Comparison of ENCODE assay signal across 8 cellular contexts in the genomic region with DNA sequence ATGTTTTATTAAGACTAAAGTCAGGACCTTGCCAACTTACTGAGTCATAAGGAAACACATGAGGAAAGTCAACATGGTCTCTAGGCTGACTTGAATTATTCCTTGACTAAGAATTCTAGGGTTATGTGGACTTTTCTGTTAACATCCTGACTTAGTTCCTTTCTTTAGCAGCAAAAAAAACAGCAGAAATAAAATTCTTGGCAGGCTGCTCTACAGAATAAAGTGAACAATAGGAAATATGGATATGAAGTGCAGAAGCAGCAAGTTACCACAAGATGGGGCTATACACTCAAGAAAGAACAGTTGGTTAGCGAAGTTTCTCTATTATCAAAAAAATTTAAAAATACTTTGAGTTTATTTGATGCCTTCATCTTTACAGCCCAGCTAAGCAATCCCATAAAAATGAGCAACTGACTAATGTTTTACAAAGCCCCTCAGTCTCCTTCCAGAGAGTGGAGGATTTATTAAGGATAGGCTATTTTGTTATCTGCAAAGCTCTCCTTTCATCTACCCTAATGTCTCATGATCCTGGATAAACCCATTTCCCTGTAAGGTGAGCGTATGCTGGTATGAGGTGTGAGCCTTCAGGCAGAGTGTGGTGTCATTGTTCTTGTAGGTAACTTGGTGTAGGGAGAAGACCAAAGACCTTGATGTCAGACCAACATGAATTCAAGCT. TPM values are rescaled to one million over a fixed set of nuclear protein-coding genes. Genes with fewer than 3 reads are reported as not detected.
DNase-seq lines count a peak whose midpoint lies in the region; ATAC-seq and TF ChIP-seq lines count a peak whose summit lies in the region.

No MANE protein-coding gene starts in this region.

- no peak for ATAC-seq in HG03520 (IDR thresholded peaks at IDR 0.05; ENCODE audit: unreplicated experiment)

- POLR2A ChIA-PET in activated CD4-positive, alpha-beta T cell treated with anti-CD3 and anti-CD28 coated beads, Interleukin-2, amount 10 ng/mL, durations not matched to agents 7 days and 5 days (lab: Charles Lee): no interaction called here

- H3K27ac ChIP-seq in Peyer's patch: no peak overlapping the region

- H3K9me3 Mint-ChIP-seq in activated CD4-positive, alpha-beta T cell treated with anti-CD3 and anti-CD28 coated beads, Interleukin-2, amount 10 ng/mL, durations not matched to agents 7 days and 5 days: no peaks in the 10 kb centered on the region
- no peaks in the 10 kb centered on the region for H3K9me3 Mint-ChIP-seq in neural crest cell

- no peaks in the 10 kb centered on the region for H3K36me3 Mint-ChIP-seq in activated CD4-positive, alpha-beta T cell treated with anti-CD3 and anti-CD28 coated beads, Interleukin-2, amount 10 ng/mL, durations not matched to agents 7 days and 5 days (ENCODE audit: low read depth)
- no peaks in the 10 kb centered on the region for H3K36me3 Mint-ChIP-seq in neural crest cell (ENCODE audit: low read depth)

- H3K9me3 ChIP-seq in Peyer's patch: no peaks in the 10 kb centered on the region

- CTCF ChIA-PET in activated CD4-positive, alpha-beta T cell treated with anti-CD3 and anti-CD28 coated beads, Interleukin-2, amount 10 ng/mL, durations not matched to agents 7 days and 5 days (lab: Charles Lee): interaction anchor here (0.7 to 4.5 kb wide), 7 partner anchors 17 to 342 kb away, joined by 3 to 28 read pairs (median 3); partner anchors contain the start of gene MCF2L2

- peaks cover 2% of the 10 kb centered on the region for H3K27me3 Mint-ChIP-seq in activated CD4-positive, alpha-beta T cell treated with anti-CD3 and anti-CD28 coated beads, Interleukin-2, amount 10 ng/mL, durations not matched to agents 7 days and 5 days
- peaks cover 25% of the 10 kb centered on the region for H3K27me3 Mint-ChIP-seq in neural crest cell (ENCODE audit: low read depth)

- no peaks in the 10 kb centered on the region for H3K36me3 ChIP-seq in Peyer's patch

- H3K4me1 ChIP-seq in Peyer's patch: no peaks in the 10 kb centered on the region

- TF ChIP-seq POLR2A in Peyer's patch (IDR thresholded peaks at IDR 0.05): no peak

- peak; percentile 21 for DNase-seq in activated CD4-positive, alpha-beta T cell treated with anti-CD3 and anti-CD28 coated beads, Interleukin-2, amount 10 ng/mL, durations not matched to agents 7 days and 5 days
- DNase-seq in activated CD4-positive, alpha-beta T cell treated with anti-CD3 and anti-CD28 coated beads, Interleukin-2, amount 50 U/mL, for 4 hours: no peak
- DNase-seq in Peyer's patch: no peak
- peak; percentile 49 for DNase-seq in epithelial cell of esophagus (ENCODE audit: low read depth)
- no peak for DNase-seq in neural crest cell (ENCODE audit: low read depth, low spot score)
- no peak for DNase-seq in mucosa of gallbladder (ENCODE audit: low spot score)

- peaks cover 1% of the 10 kb centered on the region for H3K4me1 Mint-ChIP-seq in activated CD4-positive, alpha-beta T cell treated with anti-CD3 and anti-CD28 coated beads, Interleukin-2, amount 10 ng/mL, durations not matched to agents 7 days and 5 days
- H3K4me1 Mint-ChIP-seq in neural crest cell: no peaks in the 10 kb centered on the region

- TF ChIP-seq CTCF in LNCAP (IDR thresholded peaks at IDR 0.05): peak; percentile 95
- TF ChIP-seq CTCF in Peyer's patch (IDR thresholded peaks at IDR 0.05): peak; percentile 62 to 92 (median 88)
- peak; percentile 75 for TF ChIP-seq CTCF in epithelial cell of esophagus (IDR thresholded peaks at IDR 0.05; ENCODE audit: insufficient read depth, low read depth, low read length, missing control alignments)
- peak; percentile 98 for TF ChIP-seq CTCF in neural crest cell (conservative IDR thresholded peaks at IDR 0.05)

- no peak overlapping the region for H3K4me3 ChIP-seq in Peyer's patch
- no peak overlapping the region for H3K4me3 ChIP-seq in epithelial cell of esophagus (ENCODE audit: low read length)

- no peaks in the 10 kb centered on the region for H3K27me3 ChIP-seq in Peyer's patch

- no peak overlapping the region for H3K4me3 Mint-ChIP-seq in activated CD4-positive, alpha-beta T cell treated with anti-CD3 and anti-CD28 coated beads, Interleukin-2, amount 10 ng/mL, durations not matched to agents 7 days and 5 days
- no peak overlapping the region for H3K4me3 Mint-ChIP-seq in neural crest cell

- no peak overlapping the region for H3K27ac Mint-ChIP-seq in activated CD4-positive, alpha-beta T cell treated with anti-CD3 and anti-CD28 coated beads, Interleukin-2, amount 10 ng/mL, durations not matched to agents 7 days and 5 days
- no peak overlapping the region for H3K27ac Mint-ChIP-seq in neural crest cell (ENCODE audit: unreplicated experiment)

RNA-seq across cellular contexts. Expression of gene MCCC1, which starts 23.1 kb away (rescaled TPM):
- 10 to 100 TPM; 24.0 to 25.1 TPM for total RNA-seq in activated CD4-positive, alpha-beta T cell treated with anti-CD3 and anti-CD28 coated beads, Interleukin-2, amount 10 ng/mL, durations not matched to agents 7 days and 5 days
- total RNA-seq in Peyer's patch (10 to 100 TPM; 20.3 to 57.8 (median 21.9) TPM), neural crest cell (28.8 and 30.6 TPM in 2 replicates), mucosa of gallbladder (46.4 TPM)

RNA-seq across cellular contexts. Expression of gene LAMP3, which starts 40.1 kb away (rescaled TPM):
- 10 to 100 TPM; 16.3 to 23.2 TPM for total RNA-seq in activated CD4-positive, alpha-beta T cell treated with anti-CD3 and anti-CD28 coated beads, Interleukin-2, amount 10 ng/mL, durations not matched to agents 7 days and 5 days
- 1 to 10 TPM in 2 of 4 donors, under 1 TPM in 1, not detected in 1; 0.27 to 6.0 (median 2.5) TPM for total RNA-seq in Peyer's patch
- total RNA-seq in neural crest cell: 0.12 and 0.23 TPM in 2 replicates
- total RNA-seq in mucosa of gallbladder: 0.29 TPM

Comparison
In these comparisons a context has a peak if more than half of its experiments do, and no peak if none do; other contexts are left out.
1. DNase-seq: peak in activated CD4-positive, alpha-beta T cell treated with anti-CD3 and anti-CD28 coated beads, Interleukin-2, amount 10 ng/mL, durations not matched to agents 7 days and 5 days (single experiment) and epithelial cell of esophagus (single experiment); none in activated CD4-positive, alpha-beta T cell treated with anti-CD3 and anti-CD28 coated beads, Interleukin-2, amount 50 U/mL, for 4 hours (0 of 2), Peyer's patch (0 of 3), neural crest cell (single experiment) and mucosa of gallbladder (single experiment).
2. Peak in every context shown above with its lines, with median percentiles within 50 percentile points of each other: CTCF ChIP-seq.